Comparison of ENCODE assay signal across 8 cellular contexts in the genomic region with DNA sequence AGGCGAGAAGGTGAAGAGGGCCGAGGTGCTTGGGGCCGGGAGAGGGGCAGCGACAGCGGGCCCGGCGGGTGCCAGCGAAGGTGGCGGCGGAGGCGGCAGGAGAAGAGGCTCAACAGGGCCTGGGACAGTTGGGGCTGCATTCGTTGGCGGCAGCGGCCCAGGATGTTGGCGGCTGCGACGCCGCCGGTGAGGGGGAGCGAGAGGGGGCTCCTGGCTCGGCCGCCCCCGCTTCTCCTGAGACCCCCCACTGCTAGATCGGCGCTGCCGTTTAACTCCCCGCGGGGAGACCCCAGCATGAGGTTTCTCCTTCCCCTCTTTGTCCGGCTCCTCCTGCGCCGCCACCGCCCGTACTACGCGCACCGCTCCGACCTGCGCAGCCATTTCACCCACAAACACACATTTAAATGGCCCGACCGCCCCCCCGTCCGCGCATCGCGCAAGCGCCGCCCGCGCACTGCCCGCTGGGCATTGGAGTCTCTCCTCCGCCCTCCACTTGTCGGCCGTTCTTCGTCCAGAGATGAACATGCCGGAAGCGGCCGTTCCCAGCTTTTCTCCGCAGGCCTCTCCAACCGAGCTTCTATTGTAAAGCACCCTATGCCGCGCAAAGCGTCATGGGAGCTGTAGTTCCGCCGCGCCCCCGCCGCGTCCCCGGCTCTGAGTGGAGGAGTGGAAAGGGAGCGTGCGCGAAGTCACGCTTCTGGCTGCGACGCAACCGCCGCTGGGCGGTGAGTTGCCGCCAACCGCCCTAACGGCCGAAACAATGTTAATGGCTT. TPM values are rescaled to one million over a fixed set of nuclear protein-coding genes. Genes with fewer than 3 reads are reported as not detected.
DNase-seq lines count a peak whose midpoint lies in the region; ATAC-seq and TF ChIP-seq lines count a peak whose summit lies in the region.

A gene (minus strand): TSS at position 589 of the 773 bp plus-strand sequence. CDS start 64 bp downstream, at position 525.

- H3K27ac ChIP-seq in temporal lobe (ENCODE audit: low read depth, low read length), result peak within 1 kb of the TSS; percentile 82

- H3K4me3 Mint-ChIP-seq in activated naive CD4-positive, alpha-beta T cell treated with anti-CD3 and anti-CD28 coated beads, Interleukin-2, amount 50 U/mL, for 24 hours, result peak within 1 kb of the TSS; percentile 98

- peak within 1 kb of the TSS; percentile 97 for H3K27ac Mint-ChIP-seq in activated naive CD4-positive, alpha-beta T cell treated with anti-CD3 and anti-CD28 coated beads, Interleukin-2, amount 50 U/mL, for 24 hours

- H3K9me3 Mint-ChIP-seq in activated naive CD4-positive, alpha-beta T cell treated with anti-CD3 and anti-CD28 coated beads, Interleukin-2, amount 50 U/mL, for 24 hours, result no peaks in the 10 kb centered on the region

- ATAC-seq in HG02588 (IDR thresholded peaks at IDR 0.05; ENCODE audit: unreplicated experiment) (peak; percentile 94), SK-N-SH treated with all-trans-retinoic acid at 6 μM for 48 hours (peak; percentile 97)

- DNase-seq in NCI-H1092 (lab: John Stamatoyannopoulos, UW) (peak; percentile 99), globus pallidus (ENCODE audit: low spot score) (peak; percentile 99), occipital lobe (lab: John Stamatoyannopoulos, UW) (peak; percentile 99)

- H3K4me1 Mint-ChIP-seq in activated naive CD4-positive, alpha-beta T cell treated with anti-CD3 and anti-CD28 coated beads, Interleukin-2, amount 50 U/mL, for 24 hours, result peaks cover 31% of the 10 kb centered on the region

- H3K27me3 Mint-ChIP-seq in activated naive CD4-positive, alpha-beta T cell treated with anti-CD3 and anti-CD28 coated beads, Interleukin-2, amount 50 U/mL, for 24 hours, result no peaks in the 10 kb centered on the region

- peaks cover 7% of the 10 kb centered on the region for H3K36me3 Mint-ChIP-seq in activated naive CD4-positive, alpha-beta T cell treated with anti-CD3 and anti-CD28 coated beads, Interleukin-2, amount 50 U/mL, for 24 hours

- peak within 1 kb of the TSS; percentile 90 for H3K4me3 ChIP-seq in GM08714 (ENCODE audit: low read length)

TF ChIP-seq in SK-N-SH treated with all-trans-retinoic acid at 6 μM for 48 hours, 23 proteins besides CTCF, POLR2A, EP300 and RAD21:
- TF ChIP-seq TOX (CRISPR knock-in tag; IDR thresholded peaks at IDR 0.05; ENCODE audit: borderline replicate concordance), result no peak
- TF ChIP-seq GLIS3 (CRISPR knock-in tag; IDR thresholded peaks at IDR 0.05), result peak; percentile 80; the same call in 1 of the 2 replicates

RNA-seq across cellular contexts. Expression of the gene that starts here (rescaled TPM):
- total RNA-seq in occipital lobe (65.4 TPM), temporal lobe (40.6 TPM)

Comparison
In these comparisons a context has a peak if more than half of its experiments do, and no peak if none do; other contexts are left out.
1. Peak in every context shown above with its lines: DNase-seq, ATAC-seq, H3K4me3 ChIP-seq and H3K27ac ChIP-seq.